ENCODE assay signal across 12 cellular contexts in the genomic region with DNA sequence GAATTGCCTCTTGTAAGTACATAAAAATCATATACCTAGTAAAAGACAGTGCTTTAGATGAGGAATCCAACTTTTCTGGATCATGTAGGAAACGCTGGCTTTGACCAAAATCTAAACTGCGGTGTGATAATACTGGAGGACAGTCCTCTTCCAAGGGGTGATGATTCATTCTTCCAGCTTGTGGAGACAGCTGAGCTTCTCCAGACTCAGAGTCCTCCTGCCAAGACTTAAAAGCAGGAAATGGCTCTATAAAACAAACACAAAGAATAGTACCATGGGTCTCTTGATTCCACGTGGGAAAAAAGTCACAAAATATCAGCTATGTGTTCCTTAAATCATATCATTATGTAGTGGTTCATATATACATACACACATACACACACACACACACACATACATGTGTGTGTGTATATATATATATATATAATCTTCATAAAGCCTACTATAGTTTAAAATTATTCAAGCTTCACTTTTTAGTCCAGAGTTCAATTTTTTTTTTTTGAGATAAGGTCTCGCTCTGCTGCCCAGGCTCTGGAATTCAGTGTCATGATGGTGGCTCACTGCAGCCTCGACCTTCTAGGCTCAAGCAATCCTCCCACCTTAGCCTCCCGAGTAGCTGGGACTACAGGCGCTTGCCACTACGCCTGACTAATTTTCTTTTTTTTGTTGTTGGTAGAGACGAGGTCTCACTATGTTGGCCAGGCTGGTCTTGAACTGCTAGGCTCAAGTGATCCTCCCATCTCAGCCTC.
A peak's percentile ranks its signal among the peaks of the same experiment; 100 is the strongest.
DNase-seq lines count a peak whose midpoint lies in the region; ATAC-seq, FAIRE-seq and TF ChIP-seq lines count a peak whose summit lies in the region.
"Had no signal": no experiment of that assay in that cellular context is flagged by ENCODE, and none has a peak within 500 bp of the region (broad histone marks: within the 10 kb centered on the region; RNA-seq: fewer than 3 reads in every experiment).

No MANE protein-coding gene starts in this region.

- peak overlapping the region; percentile 14 for H3K4me3 ChIP-seq in A673 (ENCODE audit: low read depth, low read length, poor library complexity, severe bottlenecking)
- H3K4me3 ChIP-seq in dorsolateral prefrontal cortex, result no peak overlapping the region
- peak overlapping the region in 1 of 2 experiments; percentile 54 for H3K4me3 ChIP-seq in mesenchymal stem cell (ENCODE audit: insufficient read depth in 1 of 2, low read depth in 1 of 2, low read length in 2 of 2)
- no peak overlapping the region for H3K4me3 ChIP-seq in small intestine (ENCODE audit: low read depth in 1 of 2, low read length in 2 of 2)

- H3K23ac ChIP-seq in mesenchymal stem cell (ENCODE audit: low read length in 2 of 2), result no peak overlapping the region

- no peak overlapping the region for H2AFZ ChIP-seq in mesenchymal stem cell (ENCODE audit: low read depth, low read length)
- H2AFZ ChIP-seq: parathyroid adenoma had no signal

- no peak overlapping the region for H3K27ac Mint-ChIP-seq in stimulated activated effector memory CD8-positive, alpha-beta T cell treated with anti-CD3 and anti-CD28 coated beads, Interleukin-12 subunit alpha, Interleukin-12 subunit beta, amount 100 ng/mL, for 72 hours
- H3K27ac Mint-ChIP-seq: dendritic cell treated with granulocyte-macrophage colony-stimulating factor and Interleukin-4, amounts not matched to agents 40 ng/mL and 50 ng/mL, for 4 days; type B pancreatic cell had no signal

- no peak overlapping the region for H4K8ac ChIP-seq in mesenchymal stem cell (ENCODE audit: low read length)

- POLR2A ChIA-PET in A673 (lab: Charles Lee; ENCODE audit: low non-redundant PET), result interaction anchor here (0.6 kb wide), 1 partner anchor 225 kb away, joined by 5 read pairs; the partner anchor contains the start of gene KIF20A

- WGBS in mesenchymal stem cell, result 37% methylated on average over 7 of the region's 9 CpGs
- 68 to 77% (median 74%) methylated on average over 9 of the region's 9 CpGs for WGBS in small intestine, 3 donors

- CTCF ChIA-PET in A673 (lab: Charles Lee), result interaction anchor here (0.5 kb wide), 1 partner anchor 45 kb away, joined by 3 read pairs; no protein-coding TSS in a partner anchor

- TF ChIP-seq CTCF in A673 (conservative IDR thresholded peaks at IDR 0.05; ENCODE audit: low read depth, low read length), result no peak
- TF ChIP-seq CTCF in dorsolateral prefrontal cortex (IDR thresholded peaks at IDR 0.05 in 54 of 56, conservative IDR thresholded peaks at IDR 0.05 in 2 of 56; ENCODE audit: low read depth in 1 of 56, partially characterized antibody in 56 of 56), result no peak

- H4K91ac ChIP-seq in mesenchymal stem cell (ENCODE audit: low read length), result peak overlapping the region; percentile 68

- H3K27ac ChIP-seq in A673 (ENCODE audit: low read depth, low read length, poor library complexity, severe bottlenecking), result peak overlapping the region; percentile 41
- H3K27ac ChIP-seq in dorsolateral prefrontal cortex, result peak overlapping the region in 39 of 59 donors; percentile 1 to 71 (median 44)
- peak overlapping the region; percentile 69 for H3K27ac ChIP-seq in mesenchymal stem cell (ENCODE audit: low read length, poor library complexity, severe bottlenecking)
- H3K27ac ChIP-seq in small intestine (ENCODE audit: low read depth in 1 of 2, low read length in 1 of 2), result peak overlapping the region in 1 of 2 donors; percentile 67

- H3K14ac ChIP-seq in mesenchymal stem cell (ENCODE audit: low read length in 2 of 2), result no peak overlapping the region

- H2BK5ac ChIP-seq in mesenchymal stem cell (ENCODE audit: low read depth, low read length, poor library complexity, severe bottlenecking), result no peak overlapping the region

- H3K36me3 ChIP-seq in A673 (ENCODE audit: insufficient read depth, low read length, poor library complexity, severe bottlenecking), result peaks cover 26% of the 10 kb centered on the region
- H3K36me3 ChIP-seq in mesenchymal stem cell (ENCODE audit: control insufficient read depth in 1 of 2, insufficient read depth in 2 of 2, low read depth in 1 of 2, low read length in 2 of 2), result peaks cover 11 to 70% of the 10 kb centered on the region in 2 experiments
- H3K36me3 ChIP-seq in small intestine (ENCODE audit: control insufficient read depth in 2 of 2, insufficient read depth in 2 of 2, low read length in 2 of 2), result peaks cover 7% of the 10 kb centered on the region in 2 donors

- H3K9ac ChIP-seq in mesenchymal stem cell (ENCODE audit: low read length), result peak overlapping the region; percentile 74
- H3K9ac ChIP-seq: parathyroid adenoma had no signal

- H2AK5ac ChIP-seq in mesenchymal stem cell (ENCODE audit: low read length, severe bottlenecking), result no peak overlapping the region

- H2BK12ac ChIP-seq in mesenchymal stem cell (ENCODE audit: low read length in 2 of 2), result peak overlapping the region; percentile 66 to 83

- no peak for ATAC-seq in stimulated activated effector memory CD8-positive, alpha-beta T cell treated with anti-CD3 and anti-CD28 coated beads, Interleukin-12 subunit alpha, Interleukin-12 subunit beta, amount 100 ng/mL, for 72 hours

- intact Hi-C loops in A673 (cut with micrococcal nuclease; ENCODE audit: unreplicated experiment) (no loop called here), dorsolateral prefrontal cortex (cut with DNase I) (no loop called here)

- H3K4me2 ChIP-seq in mesenchymal stem cell (ENCODE audit: low read length, poor library complexity, severe bottlenecking), result no peak overlapping the region

- H3K9me3 ChIP-seq in A673 (ENCODE audit: low read depth, low read length, poor library complexity, severe bottlenecking), result no peaks in the 10 kb centered on the region
- H3K9me3 ChIP-seq in mesenchymal stem cell (ENCODE audit: control insufficient read depth, low read length), result no peaks in the 10 kb centered on the region
- H3K9me3 ChIP-seq in small intestine (ENCODE audit: control insufficient read depth, low read depth), result no peaks in the 10 kb centered on the region

- no peak overlapping the region for H2BK15ac ChIP-seq in mesenchymal stem cell (ENCODE audit: low read depth, poor library complexity, severe bottlenecking)

- H3K4ac ChIP-seq in mesenchymal stem cell (ENCODE audit: low read depth in 1 of 2, low read length in 2 of 2), result peak overlapping the region in 1 of 2 experiments; percentile 46

- H3K4me1 ChIP-seq in A673 (ENCODE audit: insufficient read depth, low read length, poor library complexity, severe bottlenecking) (peaks cover 18% of the 10 kb centered on the region), mesenchymal stem cell (ENCODE audit: control insufficient read depth, insufficient read depth, low read depth, low read length) (peaks cover 3% of the 10 kb centered on the region), small intestine (ENCODE audit: control insufficient read depth in 2 of 2, insufficient read depth in 1 of 2, low read depth in 1 of 2, low read length in 1 of 2) (no peaks in the 10 kb centered on the region)
- H3K4me1 ChIP-seq: parathyroid adenoma had no signal

- no peaks in the 10 kb centered on the region for H3K9me3 Mint-ChIP-seq in stimulated activated effector memory CD8-positive, alpha-beta T cell treated with anti-CD3 and anti-CD28 coated beads, Interleukin-12 subunit alpha, Interleukin-12 subunit beta, amount 100 ng/mL, for 72 hours
- H3K9me3 Mint-ChIP-seq: dendritic cell treated with granulocyte-macrophage colony-stimulating factor and Interleukin-4, amounts not matched to agents 40 ng/mL and 50 ng/mL, for 4 days; type B pancreatic cell had no signal

- no peaks in the 10 kb centered on the region for H3K4me1 Mint-ChIP-seq in stimulated activated effector memory CD8-positive, alpha-beta T cell treated with anti-CD3 and anti-CD28 coated beads, Interleukin-12 subunit alpha, Interleukin-12 subunit beta, amount 100 ng/mL, for 72 hours

- DNase-seq in A673 (ENCODE audit: low spot score) (peak; percentile 91), M059J (ENCODE audit: low read depth) (peak; percentile 88), dorsolateral prefrontal cortex (no peak), mesenchymal stem cell (peak; percentile 97), small intestine (no peak), midbrain (lab: John Stamatoyannopoulos, UW) (no peak), NCI-H524 treated with DMSO at 0.1 percent for 48 hours (lab: John Stamatoyannopoulos, UW) (no peak)
- DNase-seq in stimulated activated effector memory CD8-positive, alpha-beta T cell treated with anti-CD3 and anti-CD28 coated beads, Interleukin-12 subunit alpha, Interleukin-12 subunit beta, amount 100 ng/mL, for 72 hours (ENCODE audit: low spot score in 2 of 2), result no peak
- DNase-seq: T-helper 9 cell had no signal

- no peak for FAIRE-seq in small intestine (lab: Jason Lieb, UNC)

- H3K27me3 ChIP-seq in A673 (replicated peaks; ENCODE audit: insufficient read depth, low read depth, low read length, poor library complexity), result no peaks in the 10 kb centered on the region
- H3K27me3 ChIP-seq in dorsolateral prefrontal cortex, result no peaks in the 10 kb centered on the region
- no peaks in the 10 kb centered on the region for H3K27me3 ChIP-seq in mesenchymal stem cell (ENCODE audit: control insufficient read depth in 1 of 2, insufficient read depth in 1 of 2, low read length in 2 of 2)
- no peaks in the 10 kb centered on the region for H3K27me3 ChIP-seq in small intestine (ENCODE audit: control insufficient read depth in 2 of 2, insufficient read depth in 2 of 2, low read length in 2 of 2)

- peaks cover 92% of the 10 kb centered on the region for H3K36me3 Mint-ChIP-seq in stimulated activated effector memory CD8-positive, alpha-beta T cell treated with anti-CD3 and anti-CD28 coated beads, Interleukin-12 subunit alpha, Interleukin-12 subunit beta, amount 100 ng/mL, for 72 hours

- no TSS peak for BruUV-seq in A673 (replicated peaks; lab: Mats Ljungman, UMichigan)

- peak overlapping the region; percentile 27 for H2BK120ac ChIP-seq in mesenchymal stem cell (ENCODE audit: low read depth, low read length)

- H3K4me3 Mint-ChIP-seq in stimulated activated effector memory CD8-positive, alpha-beta T cell treated with anti-CD3 and anti-CD28 coated beads, Interleukin-12 subunit alpha, Interleukin-12 subunit beta, amount 100 ng/mL, for 72 hours, result no peak overlapping the region
- H3K4me3 Mint-ChIP-seq: dendritic cell treated with granulocyte-macrophage colony-stimulating factor and Interleukin-4, amounts not matched to agents 40 ng/mL and 50 ng/mL, for 4 days; type B pancreatic cell had no signal

- peaks cover 18% of the 10 kb centered on the region for H3K79me1 ChIP-seq in mesenchymal stem cell (replicated peaks; ENCODE audit: low read length, poor library complexity, severe bottlenecking)

- H3K18ac ChIP-seq in mesenchymal stem cell (ENCODE audit: low read depth in 1 of 2, low read length in 2 of 2), result peak overlapping the region; percentile 76 to 94

Comparison
In these comparisons a context has a peak if more than half of its experiments do, and no peak if none do; other contexts are left out.
1. DNase-seq: peak in A673 (single experiment), M059J (single experiment) and mesenchymal stem cell (single experiment); none in dorsolateral prefrontal cortex (0 of 10), stimulated activated effector memory CD8-positive, alpha-beta T cell treated with anti-CD3 and anti-CD28 coated beads, Interleukin-12 subunit alpha, Interleukin-12 subunit beta, amount 100 ng/mL, for 72 hours (0 of 2), small intestine (single experiment), midbrain (single experiment) and NCI-H524 treated with DMSO at 0.1 percent for 48 hours (single experiment).